8 cellular contexts compared by ENCODE assay signal in the genomic region with DNA sequence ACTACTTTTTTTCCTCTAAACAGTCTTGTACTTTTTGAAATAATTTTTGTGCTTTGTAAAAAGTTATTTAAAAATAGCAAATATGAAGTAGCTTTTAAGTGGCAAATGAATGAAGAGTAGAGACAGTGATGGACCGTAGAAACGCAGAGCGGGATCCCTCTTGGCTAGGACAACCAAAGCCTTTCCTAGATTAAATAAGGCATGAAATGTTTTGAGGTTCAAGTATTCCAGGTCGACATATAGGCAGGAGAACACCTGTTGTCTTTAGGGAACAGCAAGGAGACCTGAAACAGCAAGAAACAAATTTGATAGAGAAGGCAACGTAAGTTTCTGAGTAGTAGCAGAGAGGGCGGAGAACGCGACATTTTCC. TPM values are rescaled to one million over a fixed set of nuclear protein-coding genes. Genes with fewer than 3 reads are reported as not detected.
DNase-seq lines count a peak whose midpoint lies in the region; ATAC-seq and TF ChIP-seq lines count a peak whose summit lies in the region.

No MANE protein-coding gene starts in this region.

- peaks cover 28 to 39% (median 36%) of the 10 kb centered on the region in 11 experiments; a peak in 21 of 22 replicates for H4K20me1 ChIP-seq in BLaER1 treated with 17β-estradiol and CSF1 and Interleukin-3, amounts not matched to agents 10 nM and 100 nM
- H4K20me1 ChIP-seq in MM.1S (ENCODE audit: insufficient read depth, low read length): peaks cover 19% of the 10 kb centered on the region; the same call in 1 of the 2 replicates
- H4K20me1 ChIP-seq in neural cell (ENCODE audit: insufficient read depth): no peaks in the 10 kb centered on the region

- peak overlapping the region; percentile 94 to 96 for H3K27ac Mint-ChIP-seq in effector memory CD8-positive, alpha-beta T cell

- no peaks in the 10 kb centered on the region for H3K27me3 Mint-ChIP-seq in effector memory CD8-positive, alpha-beta T cell

- no peaks in the 10 kb centered on the region for H3K27me3 ChIP-seq in BLaER1 treated with 17β-estradiol and CSF1 and Interleukin-3, amounts not matched to agents 10 nM and 100 nM
- H3K27me3 ChIP-seq in MM.1S (replicated peaks; ENCODE audit: insufficient read depth, low read length): no peaks in the 10 kb centered on the region
- no peaks in the 10 kb centered on the region for H3K27me3 ChIP-seq in neural cell (ENCODE audit: insufficient read depth, low read depth, low read length)

- TF ChIP-seq CTCF in MM.1S (IDR thresholded peaks at IDR 0.05; ENCODE audit: low read length): no peak
- TF ChIP-seq CTCF in neural cell (IDR thresholded peaks at IDR 0.05; ENCODE audit: poor library complexity, severe bottlenecking): no peak

- DNase-seq in MM.1S (no peak), NCI-H2196 treated with DMSO at 0.1 percent for 48 hours (lab: John Stamatoyannopoulos, UW; ENCODE audit: unreplicated experiment) (no peak), NCI-H2107 (lab: John Stamatoyannopoulos, UW) (no peak), 8988T (no peak)
- no peak for DNase-seq in effector memory CD8-positive, alpha-beta T cell

- no peaks in the 10 kb centered on the region for H3K9me3 ChIP-seq in BLaER1 treated with 17β-estradiol and CSF1 and Interleukin-3, amounts not matched to agents 10 nM and 100 nM (replicated peaks in 1 of 11)
- H3K9me3 ChIP-seq in MM.1S (replicated peaks; ENCODE audit: insufficient read depth, low read length) (no peaks in the 10 kb centered on the region), neural cell (ENCODE audit: low read length) (no peaks in the 10 kb centered on the region)

- peaks cover 34 to 40% of the 10 kb centered on the region in 2 donors for H3K4me1 Mint-ChIP-seq in effector memory CD8-positive, alpha-beta T cell (ENCODE audit: low read depth in 2 of 2)

- H3K4me2 ChIP-seq in BLaER1 treated with 17β-estradiol and CSF1 and Interleukin-3, amounts not matched to agents 10 nM and 100 nM: peak overlapping the region; percentile 30 to 94 (median 54); a peak in 21 of 22 replicates
- peak overlapping the region; percentile 50 for H3K4me2 ChIP-seq in MM.1S (ENCODE audit: low read depth, low read length)
- no peak overlapping the region for H3K4me2 ChIP-seq in neural cell (ENCODE audit: low read length)

- peak overlapping the region; percentile 69 to 100 (median 94); a peak in 19 of 20 replicates for H3K4me3 ChIP-seq in BLaER1 treated with 17β-estradiol and CSF1 and Interleukin-3, amounts not matched to agents 10 nM and 100 nM
- H3K4me3 ChIP-seq in MM.1S (ENCODE audit: low read length): peak overlapping the region; percentile 91
- peak overlapping the region; percentile 95 for H3K4me3 ChIP-seq in neural cell (ENCODE audit: low read length)

- no peak for TF ChIP-seq EP300 in neural cell (conservative IDR thresholded peaks at IDR 0.05; ENCODE audit: poor library complexity, severe bottlenecking)

- H3K9ac ChIP-seq in BLaER1 treated with 17β-estradiol and CSF1 and Interleukin-3, amounts not matched to agents 10 nM and 100 nM: peak overlapping the region in 9 of 11 experiments; percentile 93 to 100 (median 99); a peak in 14 of 22 replicates
- H3K9ac ChIP-seq in MM.1S (ENCODE audit: low read length) (peak overlapping the region; percentile 8; the same call in 1 of the 2 replicates), neural cell (ENCODE audit: low read length) (no peak overlapping the region)

- no peak for ATAC-seq in effector memory CD8-positive, alpha-beta T cell (replicated peaks)
- ATAC-seq in GM18867 (IDR thresholded peaks at IDR 0.05; ENCODE audit: unreplicated experiment): no peak

- H3K4me3 Mint-ChIP-seq in effector memory CD8-positive, alpha-beta T cell: peak overlapping the region; percentile 98

- H3K9me2 ChIP-seq in MM.1S (replicated peaks; ENCODE audit: insufficient read depth, low read length): no peaks in the 10 kb centered on the region
- H3K9me2 ChIP-seq in neural cell (ENCODE audit: insufficient read depth, low read length): no peaks in the 10 kb centered on the region

- peaks cover 0 to 32% (median 23%) of the 10 kb centered on the region in 11 experiments; a peak in 16 of 22 replicates for H3K36me3 ChIP-seq in BLaER1 treated with 17β-estradiol and CSF1 and Interleukin-3, amounts not matched to agents 10 nM and 100 nM
- H3K36me3 ChIP-seq in MM.1S (replicated peaks; ENCODE audit: insufficient read depth, low read length) (no peaks in the 10 kb centered on the region), neural cell (ENCODE audit: insufficient read depth, low read length) (no peaks in the 10 kb centered on the region)

- H3K4me1 ChIP-seq in BLaER1 treated with 17β-estradiol and CSF1 and Interleukin-3, amounts not matched to agents 10 nM and 100 nM: peaks cover 21 to 40% (median 30%) of the 10 kb centered on the region in 10 experiments
- H3K4me1 ChIP-seq in MM.1S (ENCODE audit: low read length): 0 out of 2 replicates have a peak, but pooled peaks cover 13% of the 10 kb centered on the region

- peak overlapping the region in 2 of 11 experiments; percentile 1 to 27; a peak in 3 of 22 replicates for H3K27ac ChIP-seq in BLaER1 treated with 17β-estradiol and CSF1 and Interleukin-3, amounts not matched to agents 10 nM and 100 nM
- H3K27ac ChIP-seq in MM.1S (ENCODE audit: low read length) (no peak overlapping the region), neural cell (ENCODE audit: low read length) (no peak overlapping the region)

- H3F3A ChIP-seq in MM.1S (ENCODE audit: insufficient read depth, low read length) (no peaks in the 10 kb centered on the region), neural cell (ENCODE audit: insufficient read depth, low read length, poor library complexity, severe bottlenecking) (no peaks in the 10 kb centered on the region)

- H3K9me3 Mint-ChIP-seq in effector memory CD8-positive, alpha-beta T cell: no peaks in the 10 kb centered on the region

- H3K36me3 Mint-ChIP-seq in effector memory CD8-positive, alpha-beta T cell (ENCODE audit: insufficient read depth): peaks cover 16% of the 10 kb centered on the region

- TF ChIP-seq RAD21 in neural cell (conservative IDR thresholded peaks at IDR 0.05): no peak

- H2AFZ ChIP-seq in MM.1S (ENCODE audit: low read length) (peak overlapping the region; percentile 80), neural cell (ENCODE audit: low read depth, low read length) (no peak overlapping the region)

- H3K79me2 ChIP-seq in MM.1S (ENCODE audit: low read length) (peaks cover 44% of the 10 kb centered on the region), neural cell (replicated peaks; ENCODE audit: insufficient read depth, low read length) (peaks cover 32% of the 10 kb centered on the region)

TF ChIP-seq in neural cell, 6 proteins besides CTCF, POLR2A, EP300 and RAD21:
- TF ChIP-seq, protein P1, sequence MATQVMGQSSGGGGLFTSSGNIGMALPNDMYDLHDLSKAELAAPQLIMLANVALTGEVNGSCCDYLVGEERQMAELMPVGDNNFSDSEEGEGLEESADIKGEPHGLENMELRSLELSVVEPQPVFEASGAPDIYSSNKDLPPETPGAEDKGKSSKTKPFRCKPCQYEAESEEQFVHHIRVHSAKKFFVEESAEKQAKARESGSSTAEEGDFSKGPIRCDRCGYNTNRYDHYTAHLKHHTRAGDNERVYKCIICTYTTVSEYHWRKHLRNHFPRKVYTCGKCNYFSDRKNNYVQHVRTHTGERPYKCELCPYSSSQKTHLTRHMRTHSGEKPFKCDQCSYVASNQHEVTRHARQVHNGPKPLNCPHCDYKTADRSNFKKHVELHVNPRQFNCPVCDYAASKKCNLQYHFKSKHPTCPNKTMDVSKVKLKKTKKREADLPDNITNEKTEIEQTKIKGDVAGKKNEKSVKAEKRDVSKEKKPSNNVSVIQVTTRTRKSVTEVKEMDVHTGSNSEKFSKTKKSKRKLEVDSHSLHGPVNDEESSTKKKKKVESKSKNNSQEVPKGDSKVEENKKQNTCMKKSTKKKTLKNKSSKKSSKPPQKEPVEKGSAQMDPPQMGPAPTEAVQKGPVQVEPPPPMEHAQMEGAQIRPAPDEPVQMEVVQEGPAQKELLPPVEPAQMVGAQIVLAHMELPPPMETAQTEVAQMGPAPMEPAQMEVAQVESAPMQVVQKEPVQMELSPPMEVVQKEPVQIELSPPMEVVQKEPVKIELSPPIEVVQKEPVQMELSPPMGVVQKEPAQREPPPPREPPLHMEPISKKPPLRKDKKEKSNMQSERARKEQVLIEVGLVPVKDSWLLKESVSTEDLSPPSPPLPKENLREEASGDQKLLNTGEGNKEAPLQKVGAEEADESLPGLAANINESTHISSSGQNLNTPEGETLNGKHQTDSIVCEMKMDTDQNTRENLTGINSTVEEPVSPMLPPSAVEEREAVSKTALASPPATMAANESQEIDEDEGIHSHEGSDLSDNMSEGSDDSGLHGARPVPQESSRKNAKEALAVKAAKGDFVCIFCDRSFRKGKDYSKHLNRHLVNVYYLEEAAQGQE (IDR thresholded peaks at IDR 0.05; ENCODE audit: borderline replicate concordance): no peak
- no peak for TF ChIP-seq TAF1 (IDR thresholded peaks at IDR 0.05; ENCODE audit: low read depth)
- no peak for TF ChIP-seq POLR2AphosphoS5 (IDR thresholded peaks at IDR 0.05)
- no peak for TF ChIP-seq SMC3 (conservative IDR thresholded peaks at IDR 0.05; ENCODE audit: poor library complexity)
- TF ChIP-seq MXI1 (conservative IDR thresholded peaks at IDR 0.05; ENCODE audit: poor library complexity, severe bottlenecking): no peak
- no peak for TF ChIP-seq EZH2 (IDR thresholded peaks at IDR 0.05; ENCODE audit: borderline replicate concordance, insufficient read depth, low read length, poor library complexity, severe bottlenecking)

RNA-seq across cellular contexts. Expression of a gene that starts 0.7 kb away (rescaled TPM):
- polyA plus RNA-seq in neural cell: 3.8 and 6.0 TPM in 2 replicates
- polyA minus RNA-seq in neural cell: 11.9 and 12.4 TPM in 2 replicates

RNA-seq across cellular contexts. Expression of a gene that starts 12.0 kb away (rescaled TPM):
- 107 and 112 TPM in 2 replicates for polyA plus RNA-seq in neural cell
- polyA minus RNA-seq in neural cell: 165 and 189 TPM in 2 replicates

RNA-seq across cellular contexts. Expression of a gene that starts 20.0 kb away (rescaled TPM):
- polyA plus RNA-seq in neural cell: 33.4 and 36.0 TPM in 2 replicates
- 39.4 and 45.1 TPM in 2 replicates for polyA minus RNA-seq in neural cell
